Comparison of ENCODE assay signal across 8 cellular contexts in the genomic region with DNA sequence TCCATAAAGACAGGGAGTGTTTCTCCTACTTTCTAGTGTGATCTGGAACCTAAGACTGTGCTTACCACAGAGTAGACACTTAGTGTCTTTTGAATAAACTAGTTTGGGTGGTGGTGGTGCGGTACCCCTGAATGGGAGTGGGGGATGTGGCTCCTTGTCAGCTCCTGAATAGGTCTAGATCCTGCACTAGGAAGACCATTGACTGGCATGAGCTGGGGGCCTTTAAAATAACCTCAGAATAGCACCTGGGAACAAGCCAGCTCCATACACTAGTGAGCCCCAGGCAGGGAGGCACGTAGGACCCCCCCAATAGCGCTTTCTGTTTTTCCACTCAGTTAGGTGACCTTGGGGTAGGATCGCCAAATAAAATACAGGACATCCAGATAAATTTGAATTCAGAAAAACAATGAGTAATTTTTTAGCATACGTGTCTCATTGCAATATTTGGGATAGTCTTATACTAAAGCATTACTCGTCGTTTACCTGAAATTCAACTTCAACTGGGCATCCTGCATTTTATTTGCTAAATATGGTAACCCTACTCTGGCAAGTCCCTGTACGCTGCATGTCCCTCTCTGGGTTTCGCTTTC. TPM values are rescaled to one million over a fixed set of nuclear protein-coding genes. Genes with fewer than 3 reads are reported as not detected.
DNase-seq lines count a peak whose midpoint lies in the region; ATAC-seq, FAIRE-seq and TF ChIP-seq lines count a peak whose summit lies in the region.

No MANE protein-coding gene starts in this region.

- no peak for TF ChIP-seq CTCF in SK-N-SH (IDR thresholded peaks at IDR 0.05)
- no peak for TF ChIP-seq CTCF in kidney (IDR thresholded peaks at IDR 0.05; ENCODE audit: borderline replicate concordance, extremely low read depth, insufficient read depth)

- H3K27me3 ChIP-seq in SK-N-SH (ENCODE audit: insufficient read depth), result no peaks in the 10 kb centered on the region

- peaks cover 19% of the 10 kb centered on the region for H3K36me3 Mint-ChIP-seq in activated naive CD8-positive, alpha-beta T cell treated with anti-CD3 and anti-CD28 coated beads, Interleukin-2, amount 10 ng/mL, durations not matched to agents 7 days and 5 days

- peak overlapping the region; percentile 94 for H3K4me3 Mint-ChIP-seq in activated naive CD8-positive, alpha-beta T cell treated with anti-CD3 and anti-CD28 coated beads, Interleukin-2, amount 10 ng/mL, durations not matched to agents 7 days and 5 days

- H3K9me3 Mint-ChIP-seq in activated naive CD8-positive, alpha-beta T cell treated with anti-CD3 and anti-CD28 coated beads, Interleukin-2, amount 10 ng/mL, durations not matched to agents 7 days and 5 days, result peaks cover 1% of the 10 kb centered on the region

- POLR2A ChIA-PET in SK-N-SH (lab: Yijun Ruan, JAX), result interaction anchor here (0.7 to 2.2 kb wide), 10 partner anchors 11 to 790 kb away, joined by 3 to 14 read pairs (median 6); partner anchors contain the start of genes MARCKSL1 and TRIM62
- POLR2A ChIA-PET in activated naive CD8-positive, alpha-beta T cell treated with anti-CD3 and anti-CD28 coated beads, Interleukin-2, amount 10 ng/mL, durations not matched to agents 7 days and 5 days (lab: Charles Lee), result interaction anchor here (0.7 to 3.2 kb wide), 21 partner anchors 8 to 835 kb away, joined by 3 to 46 read pairs (median 4); partner anchors contain the start of genes AZIN2, HDAC1, RNF19B and TRIM62

- no peaks in the 10 kb centered on the region for H3K9me3 ChIP-seq in SK-N-SH
- no peaks in the 10 kb centered on the region for H3K9me3 ChIP-seq in kidney (ENCODE audit: control insufficient read depth in 1 of 2, low read length in 2 of 2)

- H4K20me1 ChIP-seq in SK-N-SH (ENCODE audit: insufficient read depth), result no peaks in the 10 kb centered on the region

- H2AFZ ChIP-seq in SK-N-SH (ENCODE audit: low read depth), result peak overlapping the region; percentile 73; the same call in 1 of the 2 replicates

- H3K27ac ChIP-seq in SK-N-SH (ENCODE audit: low read depth in 2 of 2, low read length in 1 of 2) (peak overlapping the region; percentile 88 to 98), kidney (ENCODE audit: low read depth in 2 of 2, low read length in 2 of 2) (peak overlapping the region; percentile 83 to 84), substantia nigra (ENCODE audit: low read depth, low read length, poor library complexity, severe bottlenecking) (peak overlapping the region; percentile 63)

- H3K4me1 Mint-ChIP-seq in activated naive CD8-positive, alpha-beta T cell treated with anti-CD3 and anti-CD28 coated beads, Interleukin-2, amount 10 ng/mL, durations not matched to agents 7 days and 5 days, result peaks cover 37% of the 10 kb centered on the region

- peaks cover 7% of the 10 kb centered on the region for H3F3A ChIP-seq in SK-N-SH (replicated peaks; ENCODE audit: insufficient read depth)

- peak overlapping the region; percentile 93 for H3K27ac Mint-ChIP-seq in activated naive CD8-positive, alpha-beta T cell treated with anti-CD3 and anti-CD28 coated beads, Interleukin-2, amount 10 ng/mL, durations not matched to agents 7 days and 5 days

- no peak for DNase-seq in SK-N-SH
- no peak for DNase-seq in activated naive CD8-positive, alpha-beta T cell treated with anti-CD3 and anti-CD28 coated beads, Interleukin-2, amount 10 ng/mL, durations not matched to agents 7 days and 5 days
- DNase-seq in kidney, result no peak
- peak in 1 of 49 donors; percentile 15 for DNase-seq in substantia nigra (lab: John Stamatoyannopoulos, UW)
- DNase-seq in NCI-H1436 (lab: John Stamatoyannopoulos, UW), result no peak
- DNase-seq in AG08396 (ENCODE audit: low spot score), result no peak

- H3K4me3 ChIP-seq in SK-N-SH (ENCODE audit: low read depth in 2 of 2, low read length in 1 of 2) (peak overlapping the region; percentile 92 to 94), kidney (ENCODE audit: low read length in 2 of 2) (peak overlapping the region; percentile 92 to 100)

- no peak for FAIRE-seq in kidney (lab: Jason Lieb, UNC)

- no peaks in the 10 kb centered on the region for H3K36me3 ChIP-seq in SK-N-SH (replicated peaks in 1 of 2; ENCODE audit: control insufficient read depth in 1 of 2, insufficient read depth in 2 of 2, low read length in 1 of 2)
- H3K36me3 ChIP-seq in kidney (ENCODE audit: control insufficient read depth in 1 of 2, insufficient read depth in 2 of 2, low read length in 2 of 2), result no peaks in the 10 kb centered on the region

- WGBS in SK-N-SH (ENCODE audit: low lambda C conversion rate), result 11% methylated on average over 9 of the region's 9 CpGs

- intact Hi-C loops in kidney (cut with DNase I), result loop anchor here (10.0 kb wide), 1 partner anchor 158 kb away; no protein-coding TSS in a partner anchor

- peaks cover 12% of the 10 kb centered on the region in 2 experiments for H3K4me1 ChIP-seq in SK-N-SH (ENCODE audit: control insufficient read depth in 1 of 2, insufficient read depth in 2 of 2, low read depth in 1 of 2, low read length in 1 of 2)
- peaks cover 5 to 14% of the 10 kb centered on the region in 2 donors for H3K4me1 ChIP-seq in kidney (ENCODE audit: control insufficient read depth in 1 of 2, insufficient read depth in 1 of 2, low read depth in 1 of 2, low read length in 2 of 2)

- no peak for TF ChIP-seq EP300 in SK-N-SH (IDR thresholded peaks at IDR 0.05; ENCODE audit: borderline replicate concordance in 1 of 2, low read depth in 1 of 2, low read length in 1 of 2)

- peak overlapping the region; percentile 89 for H3K4me2 ChIP-seq in SK-N-SH

- no peak for TF ChIP-seq RAD21 in SK-N-SH (IDR thresholded peaks at IDR 0.05; ENCODE audit: low read length)

- H3K9ac ChIP-seq in SK-N-SH (peak overlapping the region; percentile 97), kidney (ENCODE audit: low read length in 2 of 2) (peak overlapping the region; percentile 55 to 95)

- no peaks in the 10 kb centered on the region for H3K27me3 Mint-ChIP-seq in activated naive CD8-positive, alpha-beta T cell treated with anti-CD3 and anti-CD28 coated beads, Interleukin-2, amount 10 ng/mL, durations not matched to agents 7 days and 5 days

- H3K79me2 ChIP-seq in SK-N-SH (ENCODE audit: insufficient read depth), result peaks cover 21% of the 10 kb centered on the region

- ATAC-seq in SK-N-SH treated with all-trans-retinoic acid at 6 μM for 48 hours (no peak), GM21390 (IDR thresholded peaks at IDR 0.05; ENCODE audit: unreplicated experiment) (no peak)
- no peak for ATAC-seq in activated naive CD8-positive, alpha-beta T cell treated with anti-CD3 and anti-CD28 coated beads, Interleukin-2, amount 10 ng/mL, durations not matched to agents 7 days and 5 days (ENCODE audit: low read depth)

- CTCF ChIA-PET in SK-N-SH (lab: Yijun Ruan, JAX), result interaction anchor here (0.6 to 4.0 kb wide), 27 partner anchors 8 to 507 kb away, joined by 3 to 19 read pairs (median 5); partner anchors contain the start of gene TRIM62

- H3K9me2 ChIP-seq in SK-N-SH, result no peaks in the 10 kb centered on the region

TF ChIP-seq in SK-N-SH, 30 proteins besides CTCF, POLR2A, EP300 and RAD21 (continues in another document):
- no peak for TF ChIP-seq TEAD4 (IDR thresholded peaks at IDR 0.05; ENCODE audit: borderline replicate concordance, insufficient read depth)
- no peak for TF ChIP-seq FOSL2 (IDR thresholded peaks at IDR 0.05; ENCODE audit: borderline replicate concordance, low read depth)

TF ChIP-seq in SK-N-SH treated with all-trans-retinoic acid at 6 μM for 48 hours, 23 proteins besides CTCF, POLR2A, EP300 and RAD21 (continues in another document):
- TF ChIP-seq ZNF8 (CRISPR knock-in tag; IDR thresholded peaks at IDR 0.05), result no peak
- no peak for TF ChIP-seq TSHZ2 (CRISPR knock-in tag; IDR thresholded peaks at IDR 0.05)
- no peak for TF ChIP-seq ZNF70 (CRISPR knock-in tag; IDR thresholded peaks at IDR 0.05)
- no peak for TF ChIP-seq ZFP3 (CRISPR knock-in tag; IDR thresholded peaks at IDR 0.05)
- no peak for TF ChIP-seq ZNF565 (CRISPR knock-in tag; conservative IDR thresholded peaks at IDR 0.05; ENCODE audit: low read depth)
- TF ChIP-seq ISL1 (CRISPR knock-in tag; IDR thresholded peaks at IDR 0.05), result no peak

RNA-seq across cellular contexts. Expression of gene AZIN2, which starts 45.6 kb away (rescaled TPM):
- polyA plus RNA-seq in SK-N-SH (2012; rRNA removed) (17.8 and 20.6 TPM in 2 replicates), kidney (ENCODE audit: insufficient read depth, low read depth, low replicate concordance) (7.5 TPM)
- 9.1 and 13.7 TPM in 2 replicates for polyA plus RNA-seq in SK-N-SH (2012; cell fraction: cytosol; rRNA removed)
- 50.0 and 58.2 TPM in 2 replicates for polyA plus RNA-seq in SK-N-SH (2012; cell fraction: nucleus; rRNA removed)
- total RNA-seq in activated naive CD8-positive, alpha-beta T cell treated with anti-CD3 and anti-CD28 coated beads, Interleukin-2, amount 10 ng/mL, durations not matched to agents 7 days and 5 days, result 10 to 100 TPM; 16.5 to 16.6 TPM
- total RNA-seq in kidney, result 4.9 TPM

RNA-seq across cellular contexts. Expression of gene TRIM62, which starts 55.3 kb away (rescaled TPM):
- polyA plus RNA-seq in SK-N-SH (2012; rRNA removed) (2.5 and 4.4 TPM in 2 replicates), kidney (ENCODE audit: insufficient read depth, low read depth, low replicate concordance) (3.2 TPM)
- 1.8 and 2.7 TPM in 2 replicates for polyA plus RNA-seq in SK-N-SH (2012; cell fraction: cytosol; rRNA removed)
- 8.0 and 8.7 TPM in 2 replicates for polyA plus RNA-seq in SK-N-SH (2012; cell fraction: nucleus; rRNA removed)
- total RNA-seq in activated naive CD8-positive, alpha-beta T cell treated with anti-CD3 and anti-CD28 coated beads, Interleukin-2, amount 10 ng/mL, durations not matched to agents 7 days and 5 days, result 10 to 100 TPM; 13.5 to 14.4 TPM
- 6.2 TPM for total RNA-seq in kidney
